11 cellular contexts compared by ENCODE assay signal in genomic region chr1:166843769-166844596, GRCh38. TPM values are rescaled to one million over a fixed set of nuclear protein-coding genes. Genes with fewer than 3 reads are reported as not detected.
DNase-seq lines count a peak whose midpoint lies in the region; ATAC-seq and TF ChIP-seq lines count a peak whose summit lies in the region.
"Had no signal": no experiment of that assay in that cellular context is flagged by ENCODE, and none has a peak within 500 bp of the region (broad histone marks: within the 10 kb centered on the region; RNA-seq: fewer than 3 reads in every experiment).

No MANE protein-coding gene starts in this region.

- ATAC-seq in activated T-cell treated with anti-CD3 and anti-CD28 coated beads, Interleukin-2, amount 50 U/mL, for 72 hours (replicated peaks in 1 of 2), result no peak
- ATAC-seq in mucosa of descending colon (peak; percentile 2), GM18868 (IDR thresholded peaks at IDR 0.05; ENCODE audit: unreplicated experiment) (no peak), HG02571 (IDR thresholded peaks at IDR 0.05; ENCODE audit: unreplicated experiment) (no peak)
- ATAC-seq: Panc1 had no signal

- no peak overlapping the region for H3K4me3 ChIP-seq in mucosa of descending colon
- no peak overlapping the region for H3K4me3 ChIP-seq in testis

- H3K9me3 ChIP-seq in mucosa of descending colon (no peaks in the 10 kb centered on the region), testis (no peaks in the 10 kb centered on the region)

- H3K27ac Mint-ChIP-seq in activated T-cell treated with anti-CD3 and anti-CD28 coated beads, Interleukin-2, amount 50 U/mL, for 72 hours, result peak overlapping the region; percentile 74
- peak overlapping the region; percentile 10 for H3K27ac Mint-ChIP-seq in dendritic cell treated with granulocyte-macrophage colony-stimulating factor and Interleukin-4, amounts not matched to agents 40 ng/mL and 50 ng/mL, for 4 days

- peaks cover 20 to 33% of the 10 kb centered on the region in 2 donors for H3K36me3 Mint-ChIP-seq in activated T-cell treated with anti-CD3 and anti-CD28 coated beads, Interleukin-2, amount 50 U/mL, for 72 hours (ENCODE audit: insufficient read depth in 2 of 2)
- H3K36me3 Mint-ChIP-seq in dendritic cell treated with granulocyte-macrophage colony-stimulating factor and Interleukin-4, amounts not matched to agents 40 ng/mL and 50 ng/mL, for 4 days (ENCODE audit: low read depth), result peaks cover 90% of the 10 kb centered on the region

- peak overlapping the region; percentile 25 to 79 for H3K27ac ChIP-seq in testis
- H3K27ac ChIP-seq: VCaP had no signal

- peaks cover 69% of the 10 kb centered on the region for H3K4me1 Mint-ChIP-seq in activated T-cell treated with anti-CD3 and anti-CD28 coated beads, Interleukin-2, amount 50 U/mL, for 72 hours (ENCODE audit: low read depth)
- peaks cover 65% of the 10 kb centered on the region for H3K4me1 Mint-ChIP-seq in dendritic cell treated with granulocyte-macrophage colony-stimulating factor and Interleukin-4, amounts not matched to agents 40 ng/mL and 50 ng/mL, for 4 days (ENCODE audit: low read depth)

- H3K4me1 ChIP-seq in mucosa of descending colon (ENCODE audit: low read depth), result peaks cover 32% of the 10 kb centered on the region
- peaks cover 39% of the 10 kb centered on the region for H3K4me1 ChIP-seq in testis

- H3K9me3 Mint-ChIP-seq in activated T-cell treated with anti-CD3 and anti-CD28 coated beads, Interleukin-2, amount 50 U/mL, for 72 hours, result no peaks in the 10 kb centered on the region
- H3K9me3 Mint-ChIP-seq in dendritic cell treated with granulocyte-macrophage colony-stimulating factor and Interleukin-4, amounts not matched to agents 40 ng/mL and 50 ng/mL, for 4 days, result no peaks in the 10 kb centered on the region

- no peak for TF ChIP-seq CTCF in mucosa of descending colon (IDR thresholded peaks at IDR 0.05)
- no peak for TF ChIP-seq CTCF in testis (IDR thresholded peaks at IDR 0.05)
- TF ChIP-seq CTCF in GM20000 (IDR thresholded peaks at IDR 0.05; ENCODE audit: extremely low read depth, missing control alignments), result no peak

- 34 to 41% methylated on average over 2 to 7 of the region's 7 CpGs for WGBS in testis, 2 donors

- no peaks in the 10 kb centered on the region for H3K27me3 ChIP-seq in testis

- H3K4me3 Mint-ChIP-seq in activated T-cell treated with anti-CD3 and anti-CD28 coated beads, Interleukin-2, amount 50 U/mL, for 72 hours, result no peak overlapping the region
- H3K4me3 Mint-ChIP-seq in dendritic cell treated with granulocyte-macrophage colony-stimulating factor and Interleukin-4, amounts not matched to agents 40 ng/mL and 50 ng/mL, for 4 days, result no peak overlapping the region

- no peak for TF ChIP-seq POLR2A in testis (IDR thresholded peaks at IDR 0.05)

- intact Hi-C loops in dendritic cell treated with granulocyte-macrophage colony-stimulating factor and Interleukin-4, amounts not matched to agents 40 ng/mL and 50 ng/mL, for 4 days (cut with micrococcal nuclease), result no loop called here
- intact Hi-C loops in mucosa of descending colon (cut with DNase I, micrococcal nuclease), result no loop called here
- intact Hi-C loops in testis (cut with DNase I; ENCODE audit: low total_unique reads), result no loop called here

- H3K27me3 Mint-ChIP-seq in activated T-cell treated with anti-CD3 and anti-CD28 coated beads, Interleukin-2, amount 50 U/mL, for 72 hours (ENCODE audit: low read depth), result no peaks in the 10 kb centered on the region
- no peaks in the 10 kb centered on the region for H3K27me3 Mint-ChIP-seq in dendritic cell treated with granulocyte-macrophage colony-stimulating factor and Interleukin-4, amounts not matched to agents 40 ng/mL and 50 ng/mL, for 4 days

- H3K36me3 ChIP-seq in mucosa of descending colon (ENCODE audit: low read depth) (peaks cover 5% of the 10 kb centered on the region), testis (ENCODE audit: low read depth, missing control alignments) (no peaks in the 10 kb centered on the region)

- DNase-seq in activated T-cell treated with anti-CD3 and anti-CD28 coated beads, Interleukin-2, amount 50 U/mL, for 72 hours, result no peak
- DNase-seq in activated T-cell treated with anti-CD3 and anti-CD28 coated beads, Interleukin-2, amount 50 U/mL, for 1 hour, result no peak
- DNase-seq in mucosa of descending colon (no peak), testis (no peak), GM20000 (ENCODE audit: low spot score) (no peak)
- DNase-seq: ACHN had no signal

RNA-seq across cellular contexts. Expression of gene POGK, which starts 4.7 kb away (rescaled TPM):
- total RNA-seq in activated T-cell treated with anti-CD3 and anti-CD28 coated beads, Interleukin-2, amount 50 U/mL, for 72 hours, result 10 to 100 TPM; 50.6 to 51.7 TPM
- total RNA-seq in mucosa of descending colon (10 to 100 TPM; 22.7 to 38.7 (median 30.1) TPM), testis (10 to 100 TPM; 29.2 to 29.4 TPM)
- polyA plus RNA-seq in testis (ENCODE audit: insufficient read depth, low read depth, low replicate concordance), result 14.3 TPM

RNA-seq across cellular contexts. Expression of gene TADA1, which starts 32.1 kb away (rescaled TPM):
- total RNA-seq in activated T-cell treated with anti-CD3 and anti-CD28 coated beads, Interleukin-2, amount 50 U/mL, for 72 hours, result 10 to 100 TPM; 17.3 to 17.9 TPM
- total RNA-seq in mucosa of descending colon, result 10 to 100 TPM in 2 of 3 donors, 1 to 10 TPM in 1; 9.5 to 12.4 (median 10.1) TPM
- total RNA-seq in testis, result 10 to 100 TPM; 22.0 to 25.8 TPM
- polyA plus RNA-seq in testis (ENCODE audit: insufficient read depth, low read depth, low replicate concordance), result 19.2 TPM
